ENCODE assay signal across 9 cellular contexts in genomic region chr5:44862808-44863207, GRCh38. TPM values are rescaled to one million over a fixed set of nuclear protein-coding genes. Genes with fewer than 3 reads are reported as not detected.
A peak's percentile ranks its signal among the peaks of the same experiment; 100 is the strongest.
DNase-seq lines count a peak whose midpoint lies in the region; ATAC-seq, FAIRE-seq and TF ChIP-seq lines count a peak whose summit lies in the region.
"Had no signal": no experiment of that assay in that cellular context is flagged by ENCODE, and none has a peak within 500 bp of the region (broad histone marks: within the 10 kb centered on the region; RNA-seq: fewer than 3 reads in every experiment).

No MANE protein-coding gene starts in this region.

- TF ChIP-seq CTCF in HepG2 (CRISPR knock-in tag; IDR thresholded peaks at IDR 0.05) (0 out of 2 replicates have a peak, but pooled peaks have one; percentile 18), right lobe of liver (IDR thresholded peaks at IDR 0.05) (peak in 1 of 4 donors; percentile 16), brain microvascular endothelial cell (IDR thresholded peaks at IDR 0.05; ENCODE audit: low read depth, low read length, missing control alignments) (peak; percentile 37), spleen (IDR thresholded peaks at IDR 0.05 in 8 of 11, conservative IDR thresholded peaks at IDR 0.05 in 3 of 11) (peak in 2 of 11 experiments; percentile 37 to 38)

- FAIRE-seq in HepG2 (lab: Jason Lieb, UNC) (no peak), urothelium cell line (lab: Jason Lieb, UNC) (no peak)

- H3K27ac ChIP-seq in HepG2 (ENCODE audit: extremely low read length, insufficient read depth, low read length) (no peak overlapping the region), right lobe of liver (no peak overlapping the region), brain microvascular endothelial cell (no peak overlapping the region), spleen (no peak overlapping the region)

- H3K79me2 ChIP-seq in HepG2 (ENCODE audit: insufficient read depth, low read length), result no peaks in the 10 kb centered on the region

- ATAC-seq in HepG2 (no peak), right lobe of liver (no peak), HG03432 (IDR thresholded peaks at IDR 0.05; ENCODE audit: unreplicated experiment) (peak; percentile 76)

- intact Hi-C loops in HepG2 (cut with micrococcal nuclease; ENCODE audit: unreplicated experiment) (no loop called here), right lobe of liver (cut with DNase I) (no loop called here), spleen (cut with DNase I; ENCODE audit: low total_unique reads) (no loop called here)

- 0% methylated on average over 1 of the region's 1 CpG for WGBS in HepG2 (ENCODE audit: low lambda C conversion rate)
- 35% methylated on average over 1 of the region's 1 CpG for WGBS in right lobe of liver (ENCODE audit: insufficient coverage, low coverage, low lambda C conversion rate, missing lambda C conversion rate)
- WGBS in spleen, 5 donors, result 49 to 68% (median 53%) methylated on average over 1 of the region's 1 CpG

- TF ChIP-seq EP300 in HepG2 (IDR thresholded peaks at IDR 0.05; ENCODE audit: low read depth in 2 of 2, low read length in 2 of 2), result no peak
- TF ChIP-seq EP300 in HepG2 (CRISPR knock-in tag; IDR thresholded peaks at IDR 0.05; ENCODE audit: borderline replicate concordance), result no peak

- BruUV-seq in HepG2 (replicated peaks; lab: Mats Ljungman, UMichigan), result no TSS peak

- POLR2A ChIA-PET in HepG2 (lab: Yijun Ruan, JAX), result no interaction called here

- H3K4me3 ChIP-seq in HepG2 (replicated peaks in 1 of 3; ENCODE audit: insufficient read depth in 1 of 3, low read depth in 2 of 3, low read length in 3 of 3), result no peak overlapping the region
- no peak overlapping the region for H3K4me3 ChIP-seq in right lobe of liver
- no peak overlapping the region for H3K4me3 ChIP-seq in brain microvascular endothelial cell (ENCODE audit: low read depth, low read length)
- no peak overlapping the region for H3K4me3 ChIP-seq in spleen

- no peak overlapping the region for H3K4me2 ChIP-seq in HepG2 (ENCODE audit: low read depth, low read length)

- no peaks in the 10 kb centered on the region for H3K9me3 ChIP-seq in HepG2 (ENCODE audit: low read length)
- no peaks in the 10 kb centered on the region for H3K9me3 ChIP-seq in right lobe of liver
- no peaks in the 10 kb centered on the region for H3K9me3 ChIP-seq in spleen

- no peaks in the 10 kb centered on the region for H3K36me3 ChIP-seq in HepG2 (replicated peaks in 1 of 2; ENCODE audit: control insufficient read depth in 1 of 2, insufficient read depth in 2 of 2, low read length in 2 of 2)
- H3K36me3 ChIP-seq in right lobe of liver, result no peaks in the 10 kb centered on the region
- H3K36me3 ChIP-seq in brain microvascular endothelial cell (replicated peaks), result no peaks in the 10 kb centered on the region
- no peaks in the 10 kb centered on the region for H3K36me3 ChIP-seq in spleen

- H2AFZ ChIP-seq in HepG2 (ENCODE audit: low read length), result no peak overlapping the region

- H3K27me3 ChIP-seq in HepG2 (ENCODE audit: control insufficient read depth in 1 of 2, insufficient read depth in 2 of 2, low read length in 2 of 2) (no peaks in the 10 kb centered on the region), right lobe of liver (no peaks in the 10 kb centered on the region), brain microvascular endothelial cell (replicated peaks) (no peaks in the 10 kb centered on the region), spleen (replicated peaks in 1 of 7) (no peaks in the 10 kb centered on the region)

- TF ChIP-seq POLR2A in HepG2 (IDR thresholded peaks at IDR 0.05; ENCODE audit: insufficient read depth in 1 of 2, low read depth in 2 of 2, low read length in 2 of 2), result no peak
- no peak for TF ChIP-seq POLR2A in right lobe of liver (IDR thresholded peaks at IDR 0.05)
- no peak for TF ChIP-seq POLR2A in spleen (IDR thresholded peaks at IDR 0.05)

- H4K20me1 ChIP-seq in HepG2 (ENCODE audit: insufficient read depth, low read length), result no peaks in the 10 kb centered on the region

- TF ChIP-seq RAD21 in HepG2 (CRISPR knock-in tag; IDR thresholded peaks at IDR 0.05), result no peak

- H3K4me1 ChIP-seq in HepG2 (ENCODE audit: insufficient read depth, low read length) (no peaks in the 10 kb centered on the region), right lobe of liver (no peaks in the 10 kb centered on the region), spleen (no peaks in the 10 kb centered on the region)

- CTCF ChIA-PET in HepG2 (lab: Yijun Ruan, JAX; ENCODE audit: low intra/inter-chr PET ratio, low total read pairs), result no interaction called here

- no peak for DNase-seq in HepG2 (ENCODE audit: low spot score)
- no peak for DNase-seq in right lobe of liver
- no peak for DNase-seq in brain microvascular endothelial cell
- DNase-seq in urothelium cell line (ENCODE audit: low spot score), result peak; percentile 29
- no peak for DNase-seq in spleen
- DNase-seq in NCI-H524 treated with DMSO at 0.1 percent for 48 hours (lab: John Stamatoyannopoulos, UW), result no peak
- DNase-seq in pons (ENCODE audit: low spot score), result no peak
- DNase-seq: NK-92 treated with Interleukin-12 subunit alpha and Interleukin-12 subunit beta, amount 100 ng/mL, for 24 hours had no signal

- in situ Hi-C loops in HepG2 (cut with HindIII; ENCODE audit: extremely low pct_ligation_motif_present, low pct_unique_long_range_greater_than_20kb), result no loop called here
- in situ Hi-C loops in brain microvascular endothelial cell (cut with HindIII; ENCODE audit: low pct_ligation_motif_present, low sequenced_read_pairs), result no loop called here

- no peak overlapping the region for H3K9ac ChIP-seq in HepG2 (ENCODE audit: insufficient read depth, low read depth, low read length)

TF ChIP-seq in HepG2, 621 proteins besides CTCF, POLR2A, EP300 and RAD21:
- TF ChIP-seq TCF12 (IDR thresholded peaks at IDR 0.05) (no peak), TCF12 (CRISPR knock-in tag; IDR thresholded peaks at IDR 0.05) (no peak), NR0B2 (CRISPR knock-in tag; IDR thresholded peaks at IDR 0.05) (no peak), MLXIP (CRISPR knock-in tag; IDR thresholded peaks at IDR 0.05; ENCODE audit: borderline replicate concordance) (no peak), ZSCAN9 (CRISPR knock-in tag; IDR thresholded peaks at IDR 0.05; ENCODE audit: borderline replicate concordance) (no peak), ZNF343 (CRISPR knock-in tag; IDR thresholded peaks at IDR 0.05) (no peak), ZSCAN12 (CRISPR knock-in tag; IDR thresholded peaks at IDR 0.05) (no peak), STAG1 (CRISPR knock-in tag; IDR thresholded peaks at IDR 0.05) (peak; percentile 49), ZNF296 (CRISPR knock-in tag; conservative IDR thresholded peaks at IDR 0.05) (no peak), NKX3-1 (CRISPR knock-in tag; IDR thresholded peaks at IDR 0.05) (no peak)
TF ChIP-seq in HepG2: peak in this region for 1.

RNA-seq across cellular contexts. Expression of gene MRPS30, which starts 54.1 kb away (rescaled TPM):
- total RNA-seq in HepG2 (2016; rRNA removed; fragmentation: Illumina TruSeq; extraction: Trizol), result 67.4 and 67.6 TPM in 2 replicates
- 8.9 and 9.6 TPM in 2 replicates for total RNA-seq in HepG2 (2016; cell fraction: cytosol; rRNA removed; fragmentation: Illumina TruSeq; extraction: Trizol; ENCODE audit: low read depth)
- 64.4 and 65.1 TPM in 2 replicates for total RNA-seq in HepG2 (2016; cell fraction: insoluble cytoplasmic fraction; rRNA removed; fragmentation: Illumina TruSeq; extraction: Trizol)
- total RNA-seq in HepG2 (2016; cell fraction: membrane; rRNA removed; fragmentation: Illumina TruSeq; extraction: Trizol), result 19.2 and 26.3 TPM in 2 replicates
- 46.8 and 55.1 TPM in 2 replicates for total RNA-seq in HepG2 (2016; cell fraction: nucleus; rRNA removed; fragmentation: Illumina TruSeq; extraction: Trizol)
- 30.7 and 36.4 TPM in 2 replicates for polyA plus RNA-seq in HepG2 (2011; rRNA removed)
- 33.6 and 35.6 TPM in 2 replicates for polyA plus RNA-seq in HepG2 (2011; cell fraction: cytosol; rRNA removed)
- polyA plus RNA-seq in HepG2 (2011; cell fraction: nucleus; rRNA removed), result 26.6 and 27.3 TPM in 2 replicates
- 25.1 and 37.3 TPM in 2 replicates for polyA plus RNA-seq in HepG2 (2012)
- polyA plus RNA-seq in HepG2 (2016; cell fraction: cytosol; fragmentation: Illumina TruSeq; extraction: Trizol; ENCODE audit: low read depth), result 7.5 and 8.8 TPM in 2 replicates
- 57.2 and 59.4 TPM in 2 replicates for polyA plus RNA-seq in HepG2 (2016; cell fraction: insoluble cytoplasmic fraction; fragmentation: Illumina TruSeq; extraction: Trizol; ENCODE audit: low read depth)
- 11.9 and 18.5 TPM in 2 replicates for polyA plus RNA-seq in HepG2 (2016; cell fraction: membrane; fragmentation: Illumina TruSeq; extraction: Trizol; ENCODE audit: low read depth)
- polyA plus RNA-seq in HepG2 (2016; cell fraction: nucleus; fragmentation: Illumina TruSeq; extraction: Trizol; ENCODE audit: insufficient read depth, low read depth), result 41.8 and 42.7 TPM in 2 replicates
- 94.1 and 200 TPM in 2 replicates for polyA minus RNA-seq in HepG2 (2011; rRNA and poly(A)+ RNA removed; ENCODE audit: low replicate concordance)
- 54.7 and 57.5 TPM in 2 replicates for polyA minus RNA-seq in HepG2 (2011; cell fraction: cytosol; rRNA and poly(A)+ RNA removed)
- polyA minus RNA-seq in HepG2 (2011; cell fraction: nucleus; rRNA and poly(A)+ RNA removed), result 99.8 and 101 TPM in 2 replicates
- 10 to 100 TPM; 23.5 to 71.2 (median 28.8) TPM for total RNA-seq in right lobe of liver
- total RNA-seq in spleen, result 10 to 100 TPM; 31.7 to 75.5 (median 38.4) TPM
- 10 to 100 TPM; 18.2 to 21.4 (median 20.5) TPM for polyA plus RNA-seq in spleen
